In genomic region chrX:16664059-16664458, GRCh38 we compare ENCODE assay signal across 18 cellular contexts. TPM values are rescaled to one million over a fixed set of nuclear protein-coding genes. Genes with fewer than 3 reads are reported as not detected.
DNase-seq lines count a peak whose midpoint lies in the region; ATAC-seq and TF ChIP-seq lines count a peak whose summit lies in the region.
"Had no signal": no experiment of that assay in that cellular context is flagged by ENCODE, and none has a peak within 500 bp of the region (broad histone marks: within the 10 kb centered on the region; RNA-seq: fewer than 3 reads in every experiment).

No MANE protein-coding gene starts in this region.

- H3K4me3 ChIP-seq in LNCaP clone FGC (ENCODE audit: low read depth, low read length) (no peak overlapping the region), neural cell (ENCODE audit: low read length) (no peak overlapping the region)
- H3K4me3 ChIP-seq: colonic mucosa, right lobe of liver, suprapubic skin had no signal

- peak; percentile 21 for TF ChIP-seq RAD21 in neural cell (conservative IDR thresholded peaks at IDR 0.05)

- H3K79me2 ChIP-seq in neural cell (replicated peaks; ENCODE audit: insufficient read depth, low read length): no peaks in the 10 kb centered on the region

- no peak overlapping the region for H3K4me2 ChIP-seq in neural cell (ENCODE audit: low read length)

- H3K9me3 ChIP-seq in neural cell (ENCODE audit: low read length): no peaks in the 10 kb centered on the region
- H3K9me3 ChIP-seq: colonic mucosa, right lobe of liver, suprapubic skin had no signal

- H3K9me2 ChIP-seq in neural cell (ENCODE audit: insufficient read depth, low read length): no peaks in the 10 kb centered on the region

- H2AFZ ChIP-seq in neural cell (ENCODE audit: low read depth, low read length): no peak overlapping the region

- DNase-seq in LNCaP clone FGC (ENCODE audit: low read depth) (no peak), dermis blood vessel endothelial cell (peak; percentile 45), SHP77 treated with DMSO at 0.1 percent for 48 hours (lab: John Stamatoyannopoulos, UW) (no peak), SK-N-DZ (ENCODE audit: low spot score) (no peak)
- DNase-seq: C1 segment of cervical spinal cord, colonic mucosa, DMS79 treated with DMSO at 0.1 percent for 48 hours, head of caudate nucleus, islet precursor cell, NCI-H1092 treated with DMSO at 0.1 percent for 48 hours, NCI-H2107, right lobe of liver had no signal

- H3K27ac ChIP-seq in C4-2B (peak overlapping the region; percentile 64), neural cell (ENCODE audit: low read length) (no peak overlapping the region)
- H3K27ac ChIP-seq: colonic mucosa, right lobe of liver, suprapubic skin had no signal

- no peak for TF ChIP-seq EP300 in neural cell (conservative IDR thresholded peaks at IDR 0.05; ENCODE audit: poor library complexity, severe bottlenecking)

- H3K27me3 ChIP-seq in neural cell (ENCODE audit: insufficient read depth, low read depth, low read length): no peaks in the 10 kb centered on the region
- H3K27me3 ChIP-seq: colonic mucosa, right lobe of liver, suprapubic skin had no signal

- TF ChIP-seq CTCF in C4-2B (conservative IDR thresholded peaks at IDR 0.05) (no peak; the same call in 1 of the 2 replicates), LNCaP clone FGC (IDR thresholded peaks at IDR 0.05; ENCODE audit: control insufficient read depth, extremely low read depth, insufficient read depth) (0 out of 2 replicates have a peak, but pooled peaks have one; percentile 12), neural cell (IDR thresholded peaks at IDR 0.05; ENCODE audit: poor library complexity, severe bottlenecking) (no peak)

- H3F3A ChIP-seq in neural cell (ENCODE audit: insufficient read depth, low read length, poor library complexity, severe bottlenecking): no peaks in the 10 kb centered on the region

- no peaks in the 10 kb centered on the region for H3K36me3 ChIP-seq in neural cell (ENCODE audit: insufficient read depth, low read length)
- H3K36me3 ChIP-seq: colonic mucosa, right lobe of liver had no signal

- no peak overlapping the region for H3K9ac ChIP-seq in neural cell (ENCODE audit: low read length)

- ATAC-seq in HG02571 (IDR thresholded peaks at IDR 0.05; ENCODE audit: unreplicated experiment): no peak
- ATAC-seq: Panc1, right lobe of liver had no signal

- no peaks in the 10 kb centered on the region for H4K20me1 ChIP-seq in neural cell (ENCODE audit: insufficient read depth)

TF ChIP-seq in neural cell, 6 proteins besides CTCF, POLR2A, EP300 and RAD21:
- TF ChIP-seq MXI1 (conservative IDR thresholded peaks at IDR 0.05; ENCODE audit: poor library complexity, severe bottlenecking): no peak
- no peak for TF ChIP-seq TAF1 (IDR thresholded peaks at IDR 0.05; ENCODE audit: low read depth)
- no peak for TF ChIP-seq EZH2 (IDR thresholded peaks at IDR 0.05; ENCODE audit: borderline replicate concordance, insufficient read depth, low read length, poor library complexity, severe bottlenecking)
- TF ChIP-seq POLR2AphosphoS5 (IDR thresholded peaks at IDR 0.05): no peak
- TF ChIP-seq REST (IDR thresholded peaks at IDR 0.05; ENCODE audit: borderline replicate concordance): no peak
- TF ChIP-seq SMC3 (conservative IDR thresholded peaks at IDR 0.05; ENCODE audit: poor library complexity): no peak

RNA-seq across cellular contexts. Expression of gene S100G, which starts 14.1 kb away (rescaled TPM):
- not detected in 2 replicates for total RNA-seq in dermis blood vessel endothelial cell
- not detected in 2 replicates for polyA plus RNA-seq in neural cell
- not detected in 2 replicates for polyA minus RNA-seq in neural cell
- not detected in 2 replicates for polyA plus RNA-seq in SK-N-DZ (2014; cell fraction: cytosol; rRNA removed)
- polyA plus RNA-seq in SK-N-DZ (2014; cell fraction: nucleus; rRNA removed): not detected in 2 replicates
- total RNA-seq: colonic mucosa, mesothelial cell of epicardium, right lobe of liver, suprapubic skin had no signal

RNA-seq across cellular contexts. Expression of gene CTPS2, which starts 48.4 kb away (rescaled TPM):
- total RNA-seq in dermis blood vessel endothelial cell: 16.5 and 20.8 TPM in 2 replicates
- 17.1 and 18.9 TPM in 2 replicates for polyA plus RNA-seq in neural cell
- 21.2 and 22.9 TPM in 2 replicates for polyA minus RNA-seq in neural cell
- 21.8 and 22.5 TPM in 2 replicates for polyA plus RNA-seq in SK-N-DZ (2014; cell fraction: cytosol; rRNA removed)
- polyA plus RNA-seq in SK-N-DZ (2014; cell fraction: nucleus; rRNA removed): 33.0 and 35.7 TPM in 2 replicates

RNA-seq across cellular contexts. Expression of gene SYAP1, which starts 55.4 kb away (rescaled TPM):
- 26.8 and 30.1 TPM in 2 replicates for total RNA-seq in dermis blood vessel endothelial cell
- polyA plus RNA-seq in neural cell: 13.3 and 14.4 TPM in 2 replicates
- 20.0 and 23.7 TPM in 2 replicates for polyA minus RNA-seq in neural cell
- 18.1 and 18.3 TPM in 2 replicates for polyA plus RNA-seq in SK-N-DZ (2014; cell fraction: cytosol; rRNA removed)
- 6.2 and 8.0 TPM in 2 replicates for polyA plus RNA-seq in SK-N-DZ (2014; cell fraction: nucleus; rRNA removed)
